3 cellular contexts compared by ENCODE assay signal in genomic region chr12:69331482-69331845, GRCh38.
TF ChIP-seq lines count a peak whose summit lies in the region.

No MANE protein-coding gene starts in this region.

TF ChIP-seq in SK-N-SH, 30 proteins besides CTCF, POLR2A, EP300 and RAD21:
- TF ChIP-seq POLR2AphosphoS5 (IDR thresholded peaks at IDR 0.05; ENCODE audit: low read depth, low read length) (no peak), ELF1 (IDR thresholded peaks at IDR 0.05) (no peak), RFX5 (IDR thresholded peaks at IDR 0.05; ENCODE audit: low read length) (no peak), TEAD4 (IDR thresholded peaks at IDR 0.05; ENCODE audit: borderline replicate concordance, insufficient read depth) (no peak), MXI1 (IDR thresholded peaks at IDR 0.05; ENCODE audit: low read depth, low read length) (no peak), ZBTB33 (IDR thresholded peaks at IDR 0.05; ENCODE audit: borderline replicate concordance, low read depth) (no peak), CHD2 (IDR thresholded peaks at IDR 0.05; ENCODE audit: low read length, partially characterized antibody) (no peak), FOXM1 (IDR thresholded peaks at IDR 0.05; ENCODE audit: low read depth) (no peak)

TF ChIP-seq in SK-N-SH treated with all-trans-retinoic acid at 6 μM for 48 hours, 23 proteins besides CTCF, POLR2A, EP300 and RAD21:
- no peak for TF ChIP-seq CREB5 (CRISPR knock-in tag; IDR thresholded peaks at IDR 0.05; ENCODE audit: low read depth)
- TF ChIP-seq ISL1 (CRISPR knock-in tag; IDR thresholded peaks at IDR 0.05), result no peak
- no peak for TF ChIP-seq ZNF8 (CRISPR knock-in tag; IDR thresholded peaks at IDR 0.05)
- no peak for TF ChIP-seq ZNF70 (CRISPR knock-in tag; IDR thresholded peaks at IDR 0.05)
- TF ChIP-seq ZFP3 (CRISPR knock-in tag; IDR thresholded peaks at IDR 0.05), result no peak
- no peak for TF ChIP-seq POU6F1 (CRISPR knock-in tag; IDR thresholded peaks at IDR 0.05; ENCODE audit: borderline replicate concordance, low read depth)
- no peak for TF ChIP-seq BACH2 (CRISPR knock-in tag; IDR thresholded peaks at IDR 0.05; ENCODE audit: borderline replicate concordance)
- TF ChIP-seq RARB (CRISPR knock-in tag; IDR thresholded peaks at IDR 0.05), result no peak
- no peak for TF ChIP-seq OSR1 (CRISPR knock-in tag; IDR thresholded peaks at IDR 0.05)
- TF ChIP-seq TCF4 (CRISPR knock-in tag; IDR thresholded peaks at IDR 0.05; ENCODE audit: borderline replicate concordance), result no peak
- no peak for TF ChIP-seq ZC3H10 (CRISPR knock-in tag; IDR thresholded peaks at IDR 0.05)
- TF ChIP-seq ZFP30 (CRISPR knock-in tag; IDR thresholded peaks at IDR 0.05), result no peak
- no peak for TF ChIP-seq ZNF565 (CRISPR knock-in tag; conservative IDR thresholded peaks at IDR 0.05; ENCODE audit: low read depth)
- no peak for TF ChIP-seq GLIS3 (CRISPR knock-in tag; IDR thresholded peaks at IDR 0.05)
- TF ChIP-seq PATZ1 (CRISPR knock-in tag; IDR thresholded peaks at IDR 0.05; ENCODE audit: borderline replicate concordance), result no peak
- TF ChIP-seq ESRRG (CRISPR knock-in tag; IDR thresholded peaks at IDR 0.05), result no peak

TF ChIP-seq in GM12878, 131 proteins besides CTCF, POLR2A, EP300 and RAD21:
- TF ChIP-seq JUNB (IDR thresholded peaks at IDR 0.05) (no peak), SREBF1 (IDR thresholded peaks at IDR 0.05; ENCODE audit: low read length) (no peak), E4F1 (IDR thresholded peaks at IDR 0.05; ENCODE audit: borderline replicate concordance, partially characterized antibody) (no peak), DPF2 (IDR thresholded peaks at IDR 0.05) (no peak), GATAD2B (conservative IDR thresholded peaks at IDR 0.05; ENCODE audit: low read depth) (no peak), CBX3 (IDR thresholded peaks at IDR 0.05; ENCODE audit: borderline replicate concordance, low read depth) (no peak), ESRRA (IDR thresholded peaks at IDR 0.05; ENCODE audit: low read length) (no peak), ZNF24 (IDR thresholded peaks at IDR 0.05) (no peak), SRF (IDR thresholded peaks at IDR 0.05; ENCODE audit: low read depth in 2 of 2, low read length in 2 of 2) (no peak), MYB (IDR thresholded peaks at IDR 0.05; ENCODE audit: borderline replicate concordance, low read depth, low read length) (no peak), IKZF2 (IDR thresholded peaks at IDR 0.05) (no peak), CUX1 (IDR thresholded peaks at IDR 0.05; ENCODE audit: insufficient replicate concordance, low read depth, low read length) (no peak), SPI1 (IDR thresholded peaks at IDR 0.05; ENCODE audit: borderline replicate concordance, insufficient read depth, low read depth, low read length) (no peak), CBX5 (IDR thresholded peaks at IDR 0.05; ENCODE audit: low read depth) (no peak), PKNOX1 (IDR thresholded peaks at IDR 0.05) (no peak), SIN3A (IDR thresholded peaks at IDR 0.05; ENCODE audit: low read depth, low read length) (no peak), NRF1 (conservative IDR thresholded peaks at IDR 0.05; ENCODE audit: low read depth, low read length) (no peak), PAX8 (IDR thresholded peaks at IDR 0.05) (no peak)
